In the genomic region with DNA sequence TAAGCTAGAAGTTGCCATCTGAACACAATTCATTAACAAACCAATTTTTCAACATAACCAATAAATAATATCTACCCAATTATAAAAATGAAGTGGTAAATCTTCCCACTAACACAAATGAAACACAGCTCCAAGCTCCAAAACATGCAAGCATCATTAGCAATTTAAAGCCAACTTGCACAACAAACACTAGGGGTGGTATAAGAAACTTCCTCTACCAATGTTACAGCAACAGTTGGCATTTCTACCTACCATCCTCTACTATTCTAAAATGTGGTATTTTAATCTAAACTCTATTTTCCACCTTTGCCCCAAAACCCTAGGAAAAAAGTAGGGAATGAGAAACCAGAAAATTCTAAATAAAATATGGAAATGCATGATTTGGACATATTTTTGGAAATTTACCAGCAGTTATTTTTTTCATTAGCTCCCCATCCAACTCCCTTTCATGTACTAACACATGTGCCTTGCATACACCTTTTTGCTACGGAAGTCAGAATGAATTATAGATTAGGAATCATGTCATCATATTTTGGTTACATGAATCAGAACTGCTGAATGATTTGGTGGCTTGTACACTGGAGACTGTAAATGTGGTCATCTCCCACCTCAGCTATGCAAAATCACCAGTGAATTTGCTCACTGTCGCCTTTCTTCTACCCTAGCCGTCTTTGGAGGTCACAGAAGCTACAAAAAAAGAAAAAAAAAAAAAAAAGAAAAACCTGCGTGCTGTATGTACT, we compare ENCODE assay signal across 13 cellular contexts. TPM values are rescaled to one million over a fixed set of nuclear protein-coding genes. Genes with fewer than 3 reads are reported as not detected.
DNase-seq lines count a peak whose midpoint lies in the region; ATAC-seq and TF ChIP-seq lines count a peak whose summit lies in the region.
"Had no signal": no experiment of that assay in that cellular context is flagged by ENCODE, and none has a peak within 500 bp of the region (broad histone marks: within the 10 kb centered on the region; RNA-seq: fewer than 3 reads in every experiment).

No MANE protein-coding gene starts in this region.

- H3K4me1 Mint-ChIP-seq in CD14-positive monocyte (peaks cover 60% of the 10 kb centered on the region), GM23338 (peaks cover 61% of the 10 kb centered on the region)

- no peak overlapping the region for H3K4me3 Mint-ChIP-seq in CD14-positive monocyte
- peak overlapping the region; percentile 80 for H3K4me3 Mint-ChIP-seq in GM23338

- no peaks in the 10 kb centered on the region; the same call in 1 of the 2 replicates for H3F3A ChIP-seq in GM23338 (replicated peaks; ENCODE audit: low read depth)

- H3K9ac ChIP-seq in iPS-18a (ENCODE audit: low read length): peak overlapping the region; percentile 91

- H3K27ac ChIP-seq in GM23338 (ENCODE audit: low read depth): no peak overlapping the region
- H3K27ac ChIP-seq in Panc1 (ENCODE audit: low read length): no peak overlapping the region
- no peak overlapping the region for H3K27ac ChIP-seq in iPS-18a (ENCODE audit: low read length)
- H3K27ac ChIP-seq: esophagus muscularis mucosa, vagina had no signal

- peaks cover 12 to 21% (median 16%) of the 10 kb centered on the region in 3 donors for H3K27me3 Mint-ChIP-seq in CD14-positive monocyte (ENCODE audit: low read depth in 3 of 3)
- H3K27me3 Mint-ChIP-seq in GM23338 (ENCODE audit: insufficient read depth, low read depth, poor library complexity): peaks cover 13% of the 10 kb centered on the region

- H3K27me3 ChIP-seq in GM23338 (ENCODE audit: insufficient read depth) (peaks cover 37% of the 10 kb centered on the region), Panc1 (ENCODE audit: control insufficient read depth, insufficient read depth, low read length) (no peaks in the 10 kb centered on the region), iPS-18a (ENCODE audit: control insufficient read depth, insufficient read depth, low read length) (peaks cover 16% of the 10 kb centered on the region)
- H3K27me3 ChIP-seq: vagina had no signal

- TF ChIP-seq CTCF in CD14-positive monocyte (IDR thresholded peaks at IDR 0.05): peak; percentile 52
- TF ChIP-seq CTCF in GM23338 (conservative IDR thresholded peaks at IDR 0.05; ENCODE audit: low read depth in 2 of 2): peak in 1 of 2 experiments; percentile 39; a peak in 3 of 4 replicates
- TF ChIP-seq CTCF in Panc1 (IDR thresholded peaks at IDR 0.05): peak; percentile 30; the same call in 1 of the 2 replicates

- peaks cover 75% of the 10 kb centered on the region for H3K79me2 ChIP-seq in GM23338 (replicated peaks; ENCODE audit: insufficient read depth)

- CTCF ChIA-PET in Panc1 (lab: Charles Lee): interaction anchor here (0.8 to 1.2 kb wide), 2 partner anchors 155 to 215 kb away, joined by 3 to 4 read pairs; no protein-coding TSS in a partner anchor

- H3K9me3 Mint-ChIP-seq in CD14-positive monocyte (peaks cover 0 to 3% (median 0%) of the 10 kb centered on the region in 7 donors), GM23338 (no peaks in the 10 kb centered on the region)

- peaks cover 0 to 7% of the 10 kb centered on the region in 2 donors for H3K36me3 Mint-ChIP-seq in CD14-positive monocyte
- H3K36me3 Mint-ChIP-seq in GM23338 (ENCODE audit: low read depth): no peaks in the 10 kb centered on the region

- BruUV-seq in Panc1 (replicated peaks; lab: Mats Ljungman, UMichigan): no TSS peak

- intact Hi-C loops in CD14-positive monocyte (cut with micrococcal nuclease) (no loop called here), Panc1 (cut with micrococcal nuclease; ENCODE audit: unreplicated experiment) (no loop called here)

- peaks cover 69% of the 10 kb centered on the region for H3K4me1 ChIP-seq in GM23338 (ENCODE audit: insufficient read depth)
- H3K4me1 ChIP-seq in Panc1 (ENCODE audit: control insufficient read depth, insufficient read depth, low read length): peaks cover 35% of the 10 kb centered on the region
- peaks cover 67% of the 10 kb centered on the region for H3K4me1 ChIP-seq in iPS-18a (ENCODE audit: control insufficient read depth, low read depth, low read length)

- no peaks in the 10 kb centered on the region for H3K9me3 ChIP-seq in Panc1 (ENCODE audit: control insufficient read depth, insufficient read depth, low read depth, low read length)
- H3K9me3 ChIP-seq in iPS-18a (ENCODE audit: control insufficient read depth, low read depth, low read length): no peaks in the 10 kb centered on the region
- H3K9me3 ChIP-seq: esophagus muscularis mucosa, vagina had no signal

- POLR2A ChIA-PET in Panc1 (lab: Charles Lee): no interaction called here

- ATAC-seq in GM23338 (no peak), Panc1 (no peak), GM18517 (IDR thresholded peaks at IDR 0.05; ENCODE audit: unreplicated experiment) (no peak), HG03196 (IDR thresholded peaks at IDR 0.05; ENCODE audit: unreplicated experiment) (no peak), HG03520 (IDR thresholded peaks at IDR 0.05; ENCODE audit: unreplicated experiment) (no peak), GM19452 (IDR thresholded peaks at IDR 0.05; ENCODE audit: unreplicated experiment) (no peak)

- no peaks in the 10 kb centered on the region for H3K9me2 ChIP-seq in GM23338 (ENCODE audit: insufficient read depth)

- peak overlapping the region; percentile 73 for H3K4me2 ChIP-seq in GM23338

- no peak overlapping the region for H2AFZ ChIP-seq in GM23338

- H3K27ac Mint-ChIP-seq in CD14-positive monocyte: no peak overlapping the region
- H3K27ac Mint-ChIP-seq in GM23338: peak overlapping the region; percentile 87; the same call in 1 of the 2 replicates

- H4K20me1 ChIP-seq in GM23338 (replicated peaks; ENCODE audit: insufficient read depth): peaks cover 19% of the 10 kb centered on the region

- in situ Hi-C loops in Panc1 (cut with HindIII; ENCODE audit: low pct_unique_long_range_greater_than_20kb, low sequenced_read_pairs): no loop called here

- peak overlapping the region; percentile 56 for H3K4me3 ChIP-seq in GM23338
- H3K4me3 ChIP-seq in Panc1 (ENCODE audit: low read depth in 2 of 2, low read length in 2 of 2): no peak overlapping the region
- H3K4me3 ChIP-seq in iPS-18a (ENCODE audit: low read length): peak overlapping the region; percentile 89
- H3K4me3 ChIP-seq: esophagus muscularis mucosa, vagina had no signal

- no peak for DNase-seq in CD14-positive monocyte (ENCODE audit: low spot score)
- DNase-seq in GM23338 (ENCODE audit: low spot score): peak; percentile 38
- no peak for DNase-seq in Panc1 (ENCODE audit: low read depth, low spot score)
- DNase-seq: DMS79, H7, NCI-H748 treated with DMSO at 0.1 percent for 48 hours had no signal

- H3K36me3 ChIP-seq in GM23338 (ENCODE audit: insufficient read depth) (no peaks in the 10 kb centered on the region), Panc1 (ENCODE audit: control insufficient read depth, insufficient read depth, low read length) (no peaks in the 10 kb centered on the region; the same call in 1 of the 2 replicates), iPS-18a (ENCODE audit: control insufficient read depth, low read depth, low read length) (no peaks in the 10 kb centered on the region)
- H3K36me3 ChIP-seq: esophagus muscularis mucosa, vagina had no signal

TF ChIP-seq in GM23338, 12 proteins besides CTCF, POLR2A, EP300 and RAD21:
- no peak for TF ChIP-seq EZH2phosphoT487 (IDR thresholded peaks at IDR 0.05; ENCODE audit: unreplicated experiment)
- TF ChIP-seq, protein P1, sequence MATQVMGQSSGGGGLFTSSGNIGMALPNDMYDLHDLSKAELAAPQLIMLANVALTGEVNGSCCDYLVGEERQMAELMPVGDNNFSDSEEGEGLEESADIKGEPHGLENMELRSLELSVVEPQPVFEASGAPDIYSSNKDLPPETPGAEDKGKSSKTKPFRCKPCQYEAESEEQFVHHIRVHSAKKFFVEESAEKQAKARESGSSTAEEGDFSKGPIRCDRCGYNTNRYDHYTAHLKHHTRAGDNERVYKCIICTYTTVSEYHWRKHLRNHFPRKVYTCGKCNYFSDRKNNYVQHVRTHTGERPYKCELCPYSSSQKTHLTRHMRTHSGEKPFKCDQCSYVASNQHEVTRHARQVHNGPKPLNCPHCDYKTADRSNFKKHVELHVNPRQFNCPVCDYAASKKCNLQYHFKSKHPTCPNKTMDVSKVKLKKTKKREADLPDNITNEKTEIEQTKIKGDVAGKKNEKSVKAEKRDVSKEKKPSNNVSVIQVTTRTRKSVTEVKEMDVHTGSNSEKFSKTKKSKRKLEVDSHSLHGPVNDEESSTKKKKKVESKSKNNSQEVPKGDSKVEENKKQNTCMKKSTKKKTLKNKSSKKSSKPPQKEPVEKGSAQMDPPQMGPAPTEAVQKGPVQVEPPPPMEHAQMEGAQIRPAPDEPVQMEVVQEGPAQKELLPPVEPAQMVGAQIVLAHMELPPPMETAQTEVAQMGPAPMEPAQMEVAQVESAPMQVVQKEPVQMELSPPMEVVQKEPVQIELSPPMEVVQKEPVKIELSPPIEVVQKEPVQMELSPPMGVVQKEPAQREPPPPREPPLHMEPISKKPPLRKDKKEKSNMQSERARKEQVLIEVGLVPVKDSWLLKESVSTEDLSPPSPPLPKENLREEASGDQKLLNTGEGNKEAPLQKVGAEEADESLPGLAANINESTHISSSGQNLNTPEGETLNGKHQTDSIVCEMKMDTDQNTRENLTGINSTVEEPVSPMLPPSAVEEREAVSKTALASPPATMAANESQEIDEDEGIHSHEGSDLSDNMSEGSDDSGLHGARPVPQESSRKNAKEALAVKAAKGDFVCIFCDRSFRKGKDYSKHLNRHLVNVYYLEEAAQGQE (IDR thresholded peaks at IDR 0.05; ENCODE audit: unreplicated experiment): no peak
- no peak for TF ChIP-seq ZNF331 (CRISPR knock-in tag; IDR thresholded peaks at IDR 0.05; ENCODE audit: low read depth)
- TF ChIP-seq ZNF114 (CRISPR knock-in tag; IDR thresholded peaks at IDR 0.05): no peak
- TF ChIP-seq EZH2 (IDR thresholded peaks at IDR 0.05; ENCODE audit: low read depth, unreplicated experiment): no peak
- TF ChIP-seq STAT1 (IDR thresholded peaks at IDR 0.05; ENCODE audit: unreplicated experiment): no peak

RNA-seq across cellular contexts. Expression of a gene that starts 4.1 kb away (rescaled TPM):
- polyA plus RNA-seq in CD14-positive monocyte: under 1 TPM; 0.15 to 0.28 TPM
- total RNA-seq in GM23338 (2014; rRNA removed; shearing (Covaris generic)): 125 and 139 TPM in 2 replicates
- polyA plus RNA-seq in GM23338 (2016; fragmentation: Nextera tagmentation; extraction: Ambion mirVana): 40.9 and 44.2 TPM in 2 replicates
- 7.6 TPM for total RNA-seq in Panc1 (2021; ENCODE audit: unreplicated experiment)
- polyA plus RNA-seq in Panc1 (2012; ENCODE audit: insufficient read length): 2.5 TPM

RNA-seq across cellular contexts. Expression of a gene that starts 9.9 kb away (rescaled TPM):
- under 1 TPM in 1 of 2 donors, not detected in 1; 0.03 TPM for polyA plus RNA-seq in CD14-positive monocyte
- total RNA-seq in GM23338 (2014; rRNA removed; shearing (Covaris generic)): 6.4 and 6.7 TPM in 2 replicates
- polyA plus RNA-seq in GM23338 (2016; fragmentation: Nextera tagmentation; extraction: Ambion mirVana): 1.1 TPM in 2 replicates
- 44.5 TPM for total RNA-seq in Panc1 (2021; ENCODE audit: unreplicated experiment)
- 34.5 TPM for polyA plus RNA-seq in Panc1 (2012; ENCODE audit: insufficient read length)

Comparison
In these comparisons a context has a peak if more than half of its experiments do, and no peak if none do; other contexts are left out.
1. H3K4me3 ChIP-seq: peak in GM23338 (single experiment) and iPS-18a (single experiment); none in Panc1 (0 of 2).
2. RNA of a gene that starts 4.1 kb away (total RNA-seq): 125 to 139 TPM in GM23338; 7.6 TPM in Panc1 (single experiment); every median in the first group is over 10 times any median in the second.